ENCODE assay signal across 15 cellular contexts in genomic region chr21:35619184-35619583, GRCh38.
DNase-seq lines count a peak whose midpoint lies in the region; ATAC-seq, FAIRE-seq and TF ChIP-seq lines count a peak whose summit lies in the region.
"Had no signal": no experiment of that assay in that cellular context is flagged by ENCODE, and none has a peak within 500 bp of the region (broad histone marks: within the 10 kb centered on the region; RNA-seq: fewer than 3 reads in every experiment).

No MANE protein-coding gene starts in this region.

- no peak for TF ChIP-seq POLR2A in breast epithelium (IDR thresholded peaks at IDR 0.05)

- no TSS peak for BruUV-seq in MCF 10A (replicated peaks; lab: Mats Ljungman, UMichigan)

- intact Hi-C loops in MCF 10A (cut with micrococcal nuclease) = loop anchor here (10.0 kb wide), 1 partner anchor 874 kb away; no protein-coding TSS in a partner anchor
- intact Hi-C loops in breast epithelium (cut with DNase I; ENCODE audit: low total_unique reads) = no loop called here
- intact Hi-C loops in psoas muscle (cut with DNase I) = loop anchor here in 1 of 2 donors (10.0 kb wide), 1 partner anchor 874 kb away; no protein-coding TSS in a partner anchor

- H3K4me3 Mint-ChIP-seq in MCF 10A (ENCODE audit: unreplicated experiment) = no peak overlapping the region
- H3K4me3 Mint-ChIP-seq: activated naive CD8-positive, alpha-beta T cell treated with anti-CD3 and anti-CD28 coated beads, Interleukin-2, amount 10 ng/mL, durations not matched to agents 7 days and 5 days had no signal

- H3K4me1 Mint-ChIP-seq in MCF 10A (ENCODE audit: insufficient read depth, unreplicated experiment) = peaks cover 16% of the 10 kb centered on the region

- FAIRE-seq in urothelium cell line (lab: Jason Lieb, UNC) = no peak

- H3K27me3 Mint-ChIP-seq in MCF 10A (ENCODE audit: insufficient read depth, unreplicated experiment) = no peaks in the 10 kb centered on the region

- DNase-seq in MCF 10A (ENCODE audit: unreplicated experiment) (peak; percentile 5), breast epithelium (ENCODE audit: low spot score in 2 of 2) (no peak), T1000 (lab: John Stamatoyannopoulos, UW) (peak; percentile 43), fibroblast of pulmonary artery (ENCODE audit: low read depth) (peak; percentile 51), urothelium cell line (ENCODE audit: low spot score) (peak; percentile 2), psoas muscle (no peak), GM19240 (ENCODE audit: insufficient read length, low spot score) (no peak)
- no peak for DNase-seq in stimulated activated CD4-positive, alpha-beta T cell treated with anti-CD3 and anti-CD28 coated beads, Interleukin-1b, Interleukin-23, amount 100 ng/mL, for 48 hours
- DNase-seq: activated naive CD8-positive, alpha-beta T cell treated with anti-CD3 and anti-CD28 coated beads, Interleukin-2, amount 10 ng/mL, durations not matched to agents 7 days and 5 days; cortex of kidney; foreskin melanocyte; Kasumi-1; NCI-H2107; WERI-Rb-1 had no signal

- no peaks in the 10 kb centered on the region for H3K9me3 Mint-ChIP-seq in MCF 10A (ENCODE audit: unreplicated experiment)
- H3K9me3 Mint-ChIP-seq: activated naive CD8-positive, alpha-beta T cell treated with anti-CD3 and anti-CD28 coated beads, Interleukin-2, amount 10 ng/mL, durations not matched to agents 7 days and 5 days had no signal

- H3K27me3 ChIP-seq in breast epithelium = no peaks in the 10 kb centered on the region
- H3K27me3 ChIP-seq in psoas muscle (ENCODE audit: insufficient read depth in 3 of 3, low read length in 2 of 3) = peaks cover 0 to 2% (median 0%) of the 10 kb centered on the region in 3 donors
- H3K27me3 ChIP-seq: tibial nerve had no signal

- no peak overlapping the region for H3K4me3 ChIP-seq in breast epithelium
- H3K4me3 ChIP-seq in fibroblast of pulmonary artery (replicated peaks; ENCODE audit: low read depth, low read length) = no peak overlapping the region
- H3K4me3 ChIP-seq in psoas muscle = no peak overlapping the region
- H3K4me3 ChIP-seq: tibial nerve had no signal

- H3K4me1 ChIP-seq in breast epithelium (no peaks in the 10 kb centered on the region), psoas muscle (no peaks in the 10 kb centered on the region)

- no peak overlapping the region for H3K27ac Mint-ChIP-seq in MCF 10A (ENCODE audit: low read depth, unreplicated experiment)
- H3K27ac Mint-ChIP-seq: activated naive CD8-positive, alpha-beta T cell treated with anti-CD3 and anti-CD28 coated beads, Interleukin-2, amount 10 ng/mL, durations not matched to agents 7 days and 5 days had no signal

- no peaks in the 10 kb centered on the region for H3K36me3 Mint-ChIP-seq in MCF 10A (ENCODE audit: insufficient read depth, unreplicated experiment)
- H3K36me3 Mint-ChIP-seq: activated naive CD8-positive, alpha-beta T cell treated with anti-CD3 and anti-CD28 coated beads, Interleukin-2, amount 10 ng/mL, durations not matched to agents 7 days and 5 days had no signal

- no peak overlapping the region for H3K27ac ChIP-seq in breast epithelium
- H3K27ac ChIP-seq in psoas muscle = no peak overlapping the region
- H3K27ac ChIP-seq: tibial nerve, WERI-Rb-1 had no signal

- POLR2A ChIA-PET in MCF 10A (lab: Yijun Ruan, JAX) = no interaction called here

- no peaks in the 10 kb centered on the region for H3K9me3 ChIP-seq in breast epithelium
- H3K9me3 ChIP-seq in psoas muscle = no peaks in the 10 kb centered on the region

- H3K36me3 ChIP-seq in breast epithelium (no peaks in the 10 kb centered on the region), psoas muscle (ENCODE audit: insufficient read depth in 1 of 2, low read depth in 1 of 2) (no peaks in the 10 kb centered on the region)
- H3K36me3 ChIP-seq: tibial nerve, WERI-Rb-1 had no signal

- TF ChIP-seq CTCF in MCF 10A (IDR thresholded peaks at IDR 0.05; ENCODE audit: unreplicated experiment) = no peak
- no peak for TF ChIP-seq CTCF in breast epithelium (IDR thresholded peaks at IDR 0.05)
- no peak for TF ChIP-seq CTCF in fibroblast of pulmonary artery (IDR thresholded peaks at IDR 0.05; ENCODE audit: low read length, missing control alignments)
- TF ChIP-seq CTCF in psoas muscle (IDR thresholded peaks at IDR 0.05) = no peak

- CTCF ChIA-PET in MCF 10A (lab: Yijun Ruan, JAX) = no interaction called here

- 83 to 90% (median 89%) methylated on average over 2 of the region's 2 CpGs for WGBS in psoas muscle, 3 donors

- no peak for ATAC-seq in psoas muscle

Comparison
In these comparisons a context has a peak if more than half of its experiments do, and no peak if none do; other contexts are left out.
1. DNase-seq: peak in MCF 10A (single experiment), T1000 (single experiment), fibroblast of pulmonary artery (single experiment) and urothelium cell line (single experiment); none in breast epithelium (0 of 2), psoas muscle (0 of 2), GM19240 (single experiment) and stimulated activated CD4-positive, alpha-beta T cell treated with anti-CD3 and anti-CD28 coated beads, Interleukin-1b, Interleukin-23, amount 100 ng/mL, for 48 hours (single experiment).